In genomic region chr3:137047240-137047639, GRCh38 we compare ENCODE assay signal across 23 cellular contexts.
DNase-seq lines count a peak whose midpoint lies in the region; ATAC-seq and TF ChIP-seq lines count a peak whose summit lies in the region.
"Had no signal": no experiment of that assay in that cellular context is flagged by ENCODE, and none has a peak within 500 bp of the region (broad histone marks: within the 10 kb centered on the region; RNA-seq: fewer than 3 reads in every experiment).

No MANE protein-coding gene starts in this region.

- peak; percentile 26 for DNase-seq in natural killer cell treated with Interleukin-12 subunit alpha and Interleukin-12 subunit beta and Interleukin-15 and Interleukin-18, amount 100 ng/mL, for 72 hours (ENCODE audit: low spot score)
- no peak for DNase-seq in natural killer cell
- DNase-seq in endothelial cell (ENCODE audit: low spot score) = peak; percentile 12
- peak; percentile 5 to 67 for DNase-seq in lung microvascular endothelial cell (ENCODE audit: low read depth in 2 of 2)
- no peak for DNase-seq in middle frontal gyrus (ENCODE audit: extremely low spot score, low spot score)
- no peak for DNase-seq in GDM1 (lab: John Stamatoyannopoulos, UW)
- no peak for DNase-seq in T-helper 17 cell
- DNase-seq: CD8-positive, alpha-beta T cell; DND-41; NCI-H1105; NCI-H146; NCI-H2029; NCI-H2227 treated with DMSO at 0.1 percent for 48 hours; NCI-H524; NCI-H774; NK-92 treated with Interleukin-12 subunit alpha and Interleukin-12 subunit beta, amount 100 ng/mL, for 24 hours; SIG-M5; SK-N-SH had no signal

- no peak overlapping the region for H3K27ac Mint-ChIP-seq in natural killer cell treated with Interleukin-12 subunit alpha and Interleukin-12 subunit beta and Interleukin-15 and Interleukin-18, amount 100 ng/mL, for 72 hours
- H3K27ac Mint-ChIP-seq in natural killer cell (no peak overlapping the region), endothelial cell (ENCODE audit: unreplicated experiment) (no peak overlapping the region), T-helper 17 cell (no peak overlapping the region)
- H3K27ac Mint-ChIP-seq: CD8-positive, alpha-beta T cell; IgD-negative memory B cell had no signal

- H3K4me3 Mint-ChIP-seq in natural killer cell treated with Interleukin-12 subunit alpha and Interleukin-12 subunit beta and Interleukin-15 and Interleukin-18, amount 100 ng/mL, for 72 hours = no peak overlapping the region
- H3K4me3 Mint-ChIP-seq in natural killer cell = no peak overlapping the region
- H3K4me3 Mint-ChIP-seq in endothelial cell (ENCODE audit: unreplicated experiment) = no peak overlapping the region
- H3K4me3 Mint-ChIP-seq in T-helper 17 cell = no peak overlapping the region
- H3K4me3 Mint-ChIP-seq: CD8-positive, alpha-beta T cell; IgD-negative memory B cell had no signal

- no peaks in the 10 kb centered on the region for H3K9me3 ChIP-seq in T-helper 17 cell (ENCODE audit: control insufficient read depth, low read length, poor library complexity, severe bottlenecking)
- H3K9me3 ChIP-seq: BLaER1 treated with 17β-estradiol and CSF1 and Interleukin-3, amounts not matched to agents 10 nM and 100 nM; HAP-1; SK-N-SH had no signal

- intact Hi-C loops in natural killer cell (cut with micrococcal nuclease) = no loop called here

- no peak for TF ChIP-seq CTCF in natural killer cell (IDR thresholded peaks at IDR 0.05)
- no peak for TF ChIP-seq CTCF in endothelial cell (IDR thresholded peaks at IDR 0.05; ENCODE audit: unreplicated experiment)

- H3K36me3 Mint-ChIP-seq in natural killer cell treated with Interleukin-12 subunit alpha and Interleukin-12 subunit beta and Interleukin-15 and Interleukin-18, amount 100 ng/mL, for 72 hours = no peaks in the 10 kb centered on the region
- no peaks in the 10 kb centered on the region for H3K36me3 Mint-ChIP-seq in natural killer cell
- H3K36me3 Mint-ChIP-seq in endothelial cell (ENCODE audit: low read depth, unreplicated experiment) = no peaks in the 10 kb centered on the region
- H3K36me3 Mint-ChIP-seq in T-helper 17 cell (ENCODE audit: low read depth) = no peaks in the 10 kb centered on the region
- H3K36me3 Mint-ChIP-seq: CD8-positive, alpha-beta T cell; IgD-negative memory B cell had no signal

- no peak for ATAC-seq in natural killer cell treated with Interleukin-12 subunit alpha and Interleukin-12 subunit beta and Interleukin-15 and Interleukin-18, amount 100 ng/mL, for 72 hours
- ATAC-seq in natural killer cell = no peak
- no peak for ATAC-seq in GM18517 (IDR thresholded peaks at IDR 0.05; ENCODE audit: unreplicated experiment)
- ATAC-seq in T-helper 17 cell = no peak
- ATAC-seq: CD8-positive, alpha-beta T cell; Panc1 had no signal

- H3K9me3 Mint-ChIP-seq in natural killer cell treated with Interleukin-12 subunit alpha and Interleukin-12 subunit beta and Interleukin-15 and Interleukin-18, amount 100 ng/mL, for 72 hours = no peaks in the 10 kb centered on the region
- H3K9me3 Mint-ChIP-seq in natural killer cell (no peaks in the 10 kb centered on the region), endothelial cell (ENCODE audit: unreplicated experiment) (no peaks in the 10 kb centered on the region)
- H3K9me3 Mint-ChIP-seq: CD8-positive, alpha-beta T cell; IgD-negative memory B cell had no signal

- peaks cover 3 to 23% of the 10 kb centered on the region in 2 donors for H3K27me3 Mint-ChIP-seq in natural killer cell treated with Interleukin-12 subunit alpha and Interleukin-12 subunit beta and Interleukin-15 and Interleukin-18, amount 100 ng/mL, for 72 hours
- H3K27me3 Mint-ChIP-seq in natural killer cell (ENCODE audit: low read depth in 2 of 2) (peaks cover 8 to 16% of the 10 kb centered on the region in 2 donors), endothelial cell (ENCODE audit: unreplicated experiment) (peaks cover 2% of the 10 kb centered on the region), T-helper 17 cell (peaks cover 59% of the 10 kb centered on the region)

- no peaks in the 10 kb centered on the region for H3K4me1 Mint-ChIP-seq in natural killer cell treated with Interleukin-12 subunit alpha and Interleukin-12 subunit beta and Interleukin-15 and Interleukin-18, amount 100 ng/mL, for 72 hours (ENCODE audit: low read depth in 2 of 2)
- H3K4me1 Mint-ChIP-seq in natural killer cell (no peaks in the 10 kb centered on the region), endothelial cell (ENCODE audit: unreplicated experiment) (peaks cover 23% of the 10 kb centered on the region), T-helper 17 cell (no peaks in the 10 kb centered on the region)
- H3K4me1 Mint-ChIP-seq: IgD-negative memory B cell had no signal

Comparison
In these comparisons a context has a peak if more than half of its experiments do, and no peak if none do; other contexts are left out.
1. DNase-seq: peak in natural killer cell treated with Interleukin-12 subunit alpha and Interleukin-12 subunit beta and Interleukin-15 and Interleukin-18, amount 100 ng/mL, for 72 hours (single experiment), endothelial cell (single experiment) and lung microvascular endothelial cell (2 of 2); none in natural killer cell (single experiment), middle frontal gyrus (single experiment), GDM1 (single experiment) and T-helper 17 cell (0 of 3).